Comparison of ENCODE assay signal across 9 cellular contexts in genomic region chr11:97247601-97248000, GRCh38.
"Had no signal": no experiment of that assay in that cellular context is flagged by ENCODE, and none has a peak within 500 bp of the region (broad histone marks: within the 10 kb centered on the region; RNA-seq: fewer than 3 reads in every experiment).

No MANE protein-coding gene starts in this region.

- H3K27ac Mint-ChIP-seq: HFFc6 had no signal

- DNase-seq: GM23248, GOT3, H7, H9, HCEC 1CT, HFFc6 had no signal

- H3K36me3 ChIP-seq: HAP-1 had no signal

- H3K9me3 ChIP-seq: HAP-1 had no signal

- H3K27ac ChIP-seq: GM23248 had no signal

- FAIRE-seq: H54 had no signal

- H3K4me3 ChIP-seq: GM23248, HAP-1 had no signal

- H2AFZ ChIP-seq: GM23248 had no signal

- H3K9ac ChIP-seq: GM23248 had no signal

- ATAC-seq: HCT116 had no signal

- H3K4me1 ChIP-seq: HAP-1 had no signal

- H3K4me3 Mint-ChIP-seq: H9, HFFc6 had no signal
